In genomic region chr6:13538084-13538483, GRCh38 we compare ENCODE assay signal across 1 cellular context.
A peak's percentile ranks its signal among the peaks of the same experiment; 100 is the strongest.
TF ChIP-seq lines count a peak whose summit lies in the region.

No MANE protein-coding gene starts in this region.

TF ChIP-seq in HepG2, 621 proteins besides CTCF, POLR2A, EP300 and RAD21:
- TF ChIP-seq ESRRA (CRISPR knock-in tag; IDR thresholded peaks at IDR 0.05; ENCODE audit: low read depth) (no peak), PPARG (CRISPR knock-in tag; conservative IDR thresholded peaks at IDR 0.05) (0 out of 2 replicates have a peak, but pooled peaks have one; percentile 28), PBX3 (CRISPR knock-in tag; IDR thresholded peaks at IDR 0.05; ENCODE audit: borderline replicate concordance) (no peak), SNAPC4 (CRISPR knock-in tag; IDR thresholded peaks at IDR 0.05) (no peak), SMC3 (IDR thresholded peaks at IDR 0.05; ENCODE audit: low read length) (peak; percentile 83), NFIC (IDR thresholded peaks at IDR 0.05; ENCODE audit: low read length) (0 out of 2 replicates have a peak, but pooled peaks have one; percentile 21), ZNF800 (CRISPR knock-in tag; IDR thresholded peaks at IDR 0.05) (no peak), ZNF607 (CRISPR knock-in tag; IDR thresholded peaks at IDR 0.05; ENCODE audit: borderline replicate concordance) (no peak), ZNF343 (CRISPR knock-in tag; IDR thresholded peaks at IDR 0.05) (no peak), STAG1 (CRISPR knock-in tag; IDR thresholded peaks at IDR 0.05) (peak; percentile 69), ZNF512B (CRISPR knock-in tag; IDR thresholded peaks at IDR 0.05; ENCODE audit: borderline replicate concordance) (no peak), IKZF4 (CRISPR knock-in tag; IDR thresholded peaks at IDR 0.05; ENCODE audit: borderline replicate concordance, low read depth, not compliant biosample characterization) (no peak)
